In genomic region chrX:54413753-54414152, GRCh38 we compare ENCODE assay signal across 1 cellular context.
TF ChIP-seq lines count a peak whose summit lies in the region.

No MANE protein-coding gene starts in this region.

TF ChIP-seq in WTC11, 78 proteins besides CTCF, POLR2A, EP300 and RAD21 (continued from another document):
- TF ChIP-seq PRDM15 (CRISPR knock-in tag; IDR thresholded peaks at IDR 0.05) (no peak), CREB1 (CRISPR knock-in tag; IDR thresholded peaks at IDR 0.05) (no peak), MXD4 (CRISPR knock-in tag; IDR thresholded peaks at IDR 0.05; ENCODE audit: borderline replicate concordance) (no peak), ETV6 (CRISPR knock-in tag; IDR thresholded peaks at IDR 0.05) (no peak), HMGA2 (CRISPR knock-in tag; IDR thresholded peaks at IDR 0.05) (no peak), PRRX2 (CRISPR knock-in tag; IDR thresholded peaks at IDR 0.05) (no peak), MYBL2 (CRISPR knock-in tag; IDR thresholded peaks at IDR 0.05) (no peak), E2F1 (CRISPR knock-in tag; IDR thresholded peaks at IDR 0.05) (no peak), IRF1 (CRISPR knock-in tag; IDR thresholded peaks at IDR 0.05) (no peak)
- TF ChIP-seq, protein P1, sequence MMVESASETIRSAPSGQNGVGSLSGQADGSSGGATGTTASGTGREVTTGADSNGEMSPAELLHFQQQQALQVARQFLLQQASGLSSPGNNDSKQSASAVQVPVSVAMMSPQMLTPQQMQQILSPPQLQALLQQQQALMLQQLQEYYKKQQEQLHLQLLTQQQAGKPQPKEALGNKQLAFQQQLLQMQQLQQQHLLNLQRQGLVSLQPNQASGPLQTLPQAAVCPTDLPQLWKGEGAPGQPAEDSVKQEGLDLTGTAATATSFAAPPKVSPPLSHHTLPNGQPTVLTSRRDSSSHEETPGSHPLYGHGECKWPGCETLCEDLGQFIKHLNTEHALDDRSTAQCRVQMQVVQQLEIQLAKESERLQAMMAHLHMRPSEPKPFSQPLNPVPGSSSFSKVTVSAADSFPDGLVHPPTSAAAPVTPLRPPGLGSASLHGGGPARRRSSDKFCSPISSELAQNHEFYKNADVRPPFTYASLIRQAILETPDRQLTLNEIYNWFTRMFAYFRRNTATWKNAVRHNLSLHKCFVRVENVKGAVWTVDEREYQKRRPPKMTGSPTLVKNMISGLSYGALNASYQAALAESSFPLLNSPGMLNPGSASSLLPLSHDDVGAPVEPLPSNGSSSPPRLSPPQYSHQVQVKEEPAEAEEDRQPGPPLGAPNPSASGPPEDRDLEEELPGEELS (CRISPR knock-in tag; IDR thresholded peaks at IDR 0.05): no peak
- TF ChIP-seq, protein P2, sequence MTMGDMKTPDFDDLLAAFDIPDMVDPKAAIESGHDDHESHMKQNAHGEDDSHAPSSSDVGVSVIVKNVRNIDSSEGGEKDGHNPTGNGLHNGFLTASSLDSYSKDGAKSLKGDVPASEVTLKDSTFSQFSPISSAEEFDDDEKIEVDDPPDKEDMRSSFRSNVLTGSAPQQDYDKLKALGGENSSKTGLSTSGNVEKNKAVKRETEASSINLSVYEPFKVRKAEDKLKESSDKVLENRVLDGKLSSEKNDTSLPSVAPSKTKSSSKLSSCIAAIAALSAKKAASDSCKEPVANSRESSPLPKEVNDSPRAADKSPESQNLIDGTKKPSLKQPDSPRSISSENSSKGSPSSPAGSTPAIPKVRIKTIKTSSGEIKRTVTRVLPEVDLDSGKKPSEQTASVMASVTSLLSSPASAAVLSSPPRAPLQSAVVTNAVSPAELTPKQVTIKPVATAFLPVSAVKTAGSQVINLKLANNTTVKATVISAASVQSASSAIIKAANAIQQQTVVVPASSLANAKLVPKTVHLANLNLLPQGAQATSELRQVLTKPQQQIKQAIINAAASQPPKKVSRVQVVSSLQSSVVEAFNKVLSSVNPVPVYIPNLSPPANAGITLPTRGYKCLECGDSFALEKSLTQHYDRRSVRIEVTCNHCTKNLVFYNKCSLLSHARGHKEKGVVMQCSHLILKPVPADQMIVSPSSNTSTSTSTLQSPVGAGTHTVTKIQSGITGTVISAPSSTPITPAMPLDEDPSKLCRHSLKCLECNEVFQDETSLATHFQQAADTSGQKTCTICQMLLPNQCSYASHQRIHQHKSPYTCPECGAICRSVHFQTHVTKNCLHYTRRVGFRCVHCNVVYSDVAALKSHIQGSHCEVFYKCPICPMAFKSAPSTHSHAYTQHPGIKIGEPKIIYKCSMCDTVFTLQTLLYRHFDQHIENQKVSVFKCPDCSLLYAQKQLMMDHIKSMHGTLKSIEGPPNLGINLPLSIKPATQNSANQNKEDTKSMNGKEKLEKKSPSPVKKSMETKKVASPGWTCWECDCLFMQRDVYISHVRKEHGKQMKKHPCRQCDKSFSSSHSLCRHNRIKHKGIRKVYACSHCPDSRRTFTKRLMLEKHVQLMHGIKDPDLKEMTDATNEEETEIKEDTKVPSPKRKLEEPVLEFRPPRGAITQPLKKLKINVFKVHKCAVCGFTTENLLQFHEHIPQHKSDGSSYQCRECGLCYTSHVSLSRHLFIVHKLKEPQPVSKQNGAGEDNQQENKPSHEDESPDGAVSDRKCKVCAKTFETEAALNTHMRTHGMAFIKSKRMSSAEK (CRISPR knock-in tag; IDR thresholded peaks at IDR 0.05; ENCODE audit: borderline replicate concordance): no peak
